In the genomic region with DNA sequence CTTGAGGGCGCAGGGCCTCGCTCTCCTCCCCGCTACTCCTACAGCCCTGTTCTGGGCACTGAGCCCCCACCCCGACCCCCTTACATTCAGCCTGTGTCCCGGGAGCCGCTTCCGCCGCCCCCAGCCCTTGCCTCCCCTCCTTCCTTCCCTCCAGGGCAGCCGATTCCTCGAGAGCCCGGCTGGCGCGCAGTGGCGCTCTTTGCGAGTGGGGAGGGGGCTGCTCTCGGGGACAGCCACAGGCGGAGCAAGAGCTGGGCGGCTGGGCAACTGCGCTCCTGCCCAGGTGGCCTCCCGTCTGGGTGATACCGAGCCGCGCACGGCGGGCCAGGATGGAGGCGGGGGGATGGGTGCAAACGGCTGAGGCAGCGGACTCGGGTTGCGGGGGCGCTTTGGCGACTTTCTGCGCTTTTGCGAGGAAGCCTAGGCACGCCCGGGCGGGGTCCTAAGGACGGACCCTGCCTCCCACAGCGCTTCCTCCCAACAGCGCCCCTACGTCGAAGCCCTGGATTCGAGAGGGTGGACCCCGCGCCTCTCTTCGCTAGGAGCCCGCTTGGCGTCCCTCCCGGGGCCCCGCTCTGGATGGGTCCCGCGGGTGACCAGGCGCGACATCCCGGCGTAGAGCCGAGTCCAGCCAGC, we compare ENCODE assay signal across 8 cellular contexts. TPM values are rescaled to one million over a fixed set of nuclear protein-coding genes. Genes with fewer than 3 reads are reported as not detected.
DNase-seq lines count a peak whose midpoint lies in the region; ATAC-seq, FAIRE-seq and TF ChIP-seq lines count a peak whose summit lies in the region.

No MANE protein-coding gene starts in this region.

- ATAC-seq in GM18867 (IDR thresholded peaks at IDR 0.05; ENCODE audit: unreplicated experiment) = no peak

- intact Hi-C loops in ovary (cut with DNase I) = loop anchor here (5.0 to 10.0 kb wide), 4 partner anchors 85 to 468 kb away; partner anchors contain the start of genes CSNK2A2 (in 2 of the 4) and CFAP20 (in 1 of the 4)

- no peak for TF ChIP-seq POLR2A in ovary (IDR thresholded peaks at IDR 0.05)

- 0 to 1% (median 1%) methylated on average over 37 to 57 of the region's 57 CpGs for WGBS in ovary, 3 donors

- H3K4me3 ChIP-seq in CD8-positive, alpha-beta memory T cell (ENCODE audit: low read length) = peak overlapping the region; percentile 66
- H3K4me3 ChIP-seq in SJSA1 (peak overlapping the region; percentile 48), fibroblast of pulmonary artery (replicated peaks; ENCODE audit: low read depth, low read length) (peak overlapping the region; percentile 57), ovary (peak overlapping the region; percentile 56)

- no peak overlapping the region for H3K27ac Mint-ChIP-seq in CD8-positive, alpha-beta memory T cell

- peaks cover 0 to 6% of the 10 kb centered on the region in 2 donors for H3K27me3 Mint-ChIP-seq in CD8-positive, alpha-beta memory T cell

- CTCF ChIA-PET in CD8-positive, alpha-beta memory T cell (lab: Charles Lee) = interaction anchor here (1.2 to 3.1 kb wide), 3 partner anchors 100 to 280 kb away, joined by 3 to 12 read pairs (median 4); no protein-coding TSS in a partner anchor

- H3K4me1 ChIP-seq in CD8-positive, alpha-beta memory T cell (ENCODE audit: insufficient read depth, low read length) = peaks cover 10% of the 10 kb centered on the region
- H3K4me1 ChIP-seq in SJSA1 (replicated peaks) (peaks cover 42% of the 10 kb centered on the region), ovary (ENCODE audit: insufficient read depth) (peaks cover 11% of the 10 kb centered on the region)

- H3K4me3 Mint-ChIP-seq in CD8-positive, alpha-beta memory T cell = peak overlapping the region; percentile 42 to 83 (median 66)

- peaks cover 7 to 15% (median 9%) of the 10 kb centered on the region in 3 donors for H3K4me1 Mint-ChIP-seq in CD8-positive, alpha-beta memory T cell

- no peak for TF ChIP-seq CTCF in fibroblast of pulmonary artery (IDR thresholded peaks at IDR 0.05; ENCODE audit: low read length, missing control alignments)
- no peak for TF ChIP-seq CTCF in ovary (IDR thresholded peaks at IDR 0.05)

- no peaks in the 10 kb centered on the region for H3K27me3 ChIP-seq in CD8-positive, alpha-beta memory T cell (ENCODE audit: insufficient read depth, low read length, poor library complexity, severe bottlenecking)
- H3K27me3 ChIP-seq in SJSA1 (replicated peaks) (peaks cover 28% of the 10 kb centered on the region), ovary (no peaks in the 10 kb centered on the region)

- TF ChIP-seq EP300 in ovary (IDR thresholded peaks at IDR 0.05) = no peak

- no peak for FAIRE-seq in HTR-8/SVneo (lab: Jason Lieb, UNC)

- H3K27ac ChIP-seq in CD8-positive, alpha-beta memory T cell (ENCODE audit: low read depth, low read length) = no peak overlapping the region
- H3K27ac ChIP-seq in SJSA1 (no peak overlapping the region), ovary (no peak overlapping the region)

- no peaks in the 10 kb centered on the region for H3K9me3 ChIP-seq in CD8-positive, alpha-beta memory T cell (ENCODE audit: low read length)
- H3K9me3 ChIP-seq in SJSA1 (replicated peaks) (no peaks in the 10 kb centered on the region), ovary (no peaks in the 10 kb centered on the region)

- POLR2A ChIA-PET in CD8-positive, alpha-beta memory T cell (lab: Charles Lee) = interaction anchor here (0.9 kb wide), 1 partner anchor 103 kb away, joined by 10 read pairs; the partner anchor contains the start of gene CFAP20

- no peaks in the 10 kb centered on the region for H3K36me3 ChIP-seq in CD8-positive, alpha-beta memory T cell (ENCODE audit: insufficient read depth, low read length)
- H3K36me3 ChIP-seq in SJSA1 (no peaks in the 10 kb centered on the region; the same call in 1 of the 2 replicates), ovary (no peaks in the 10 kb centered on the region)

- H3K9me3 Mint-ChIP-seq in CD8-positive, alpha-beta memory T cell = no peaks in the 10 kb centered on the region

- H3K36me3 Mint-ChIP-seq in CD8-positive, alpha-beta memory T cell = peaks cover 0 to 5% (median 0%) of the 10 kb centered on the region in 3 donors

- DNase-seq in CD8-positive, alpha-beta memory T cell = no peak
- DNase-seq in SJSA1 (ENCODE audit: low read depth in 1 of 2, low spot score in 2 of 2) (no peak), fibroblast of pulmonary artery (ENCODE audit: low read depth) (no peak), ovary (peak in 1 of 5 donors; percentile 32), HTR-8/SVneo (ENCODE audit: insufficient read length, low spot score) (no peak), NCI-H187 treated with DMSO at 0.1 percent for 48 hours (lab: John Stamatoyannopoulos, UW) (no peak)
- no peak for DNase-seq in stimulated activated CD4-positive, alpha-beta T cell treated with anti-CD3 and anti-CD28 coated beads, Interleukin-12 subunit alpha, Interleukin-12 subunit beta, amount 100 ng/mL, for 4 hours

RNA-seq across cellular contexts. Expression of gene MMP15, which starts 1.3 kb away (rescaled TPM):
- total RNA-seq in CD8-positive, alpha-beta memory T cell = 1 to 10 TPM in 1 of 2 experiments, under 1 TPM in 1; 0.97 to 1.1 TPM
- 0.16 TPM for polyA plus RNA-seq in CD8-positive, alpha-beta memory T cell
- total RNA-seq in SJSA1 (2014; rRNA removed; shearing (Covaris generic)) = 1.2 and 1.9 TPM in 2 replicates
- total RNA-seq in ovary = 1 to 10 TPM in 5 of 7 donors, under 1 TPM in 2; 0.86 to 6.7 (median 2.6) TPM
- polyA plus RNA-seq in ovary = 1 to 10 TPM; 1.2 to 2.6 TPM

RNA-seq across cellular contexts. Expression of gene USB1, which starts 25.6 kb away (rescaled TPM):
- 10 to 100 TPM; 66.6 to 68.5 TPM for total RNA-seq in CD8-positive, alpha-beta memory T cell
- 68.1 TPM for polyA plus RNA-seq in CD8-positive, alpha-beta memory T cell
- 52.9 and 68.5 TPM in 2 replicates for total RNA-seq in SJSA1 (2014; rRNA removed; shearing (Covaris generic))
- total RNA-seq in ovary = 10 to 100 TPM in 6 of 7 donors, 1 to 10 TPM in 1; 8.5 to 30.7 (median 22.5) TPM
- 10 to 100 TPM; 13.6 to 26.9 TPM for polyA plus RNA-seq in ovary

RNA-seq across cellular contexts. Expression of gene ZNF319, which starts 26.4 kb away (rescaled TPM):
- total RNA-seq in CD8-positive, alpha-beta memory T cell = 10 to 100 TPM; 11.9 to 12.8 TPM
- polyA plus RNA-seq in CD8-positive, alpha-beta memory T cell = 18.5 TPM
- 1.5 and 4.3 TPM in 2 replicates for total RNA-seq in SJSA1 (2014; rRNA removed; shearing (Covaris generic))
- 10 to 100 TPM in 5 of 7 donors, 1 to 10 TPM in 2; 5.6 to 17.8 (median 15.8) TPM for total RNA-seq in ovary
- 10 to 100 TPM in 1 of 2 donors, 1 to 10 TPM in 1; 6.4 to 11.6 TPM for polyA plus RNA-seq in ovary

RNA-seq across cellular contexts. Expression of gene CNGB1, which starts 55.9 kb away (rescaled TPM):
- not detected for total RNA-seq in CD8-positive, alpha-beta memory T cell
- polyA plus RNA-seq in CD8-positive, alpha-beta memory T cell = not detected
- 0.13 TPM in 1 of 2 replicates, not detected in the other for total RNA-seq in SJSA1 (2014; rRNA removed; shearing (Covaris generic))
- under 1 TPM in 1 of 7 donors, not detected in 6; 0.11 TPM for total RNA-seq in ovary
- polyA plus RNA-seq in ovary = not detected
